ENCODE assay signal across 8 cellular contexts in genomic region chr10:100743626-100744135, GRCh38. TPM values are rescaled to one million over a fixed set of nuclear protein-coding genes. Genes with fewer than 3 reads are reported as not detected.
A peak's percentile ranks its signal among the peaks of the same experiment; 100 is the strongest.
DNase-seq lines count a peak whose midpoint lies in the region; ATAC-seq, FAIRE-seq and TF ChIP-seq lines count a peak whose summit lies in the region.

No MANE protein-coding gene starts in this region.

- TF ChIP-seq POLR2A in A549 (IDR thresholded peaks at IDR 0.05; ENCODE audit: low read length), result no peak

- H3K27me3 ChIP-seq in ectodermal cell (ENCODE audit: control insufficient read depth, insufficient read depth, low read length, poor library complexity, severe bottlenecking), result peaks cover 100% of the 10 kb centered on the region

- FAIRE-seq in A549 (lab: Jason Lieb, UNC) (no peak), urothelium cell line (lab: Jason Lieb, UNC) (peak; percentile 94)

- WGBS in A549 (ENCODE audit: missing lambda C conversion rate), result 7% methylated on average over 16 of the region's 16 CpGs
- WGBS in ectodermal cell, 2 experiments, result 1% methylated on average over 16 of the region's 16 CpGs

- H3K4me2 ChIP-seq in A549, result peak overlapping the region; percentile 98

- POLR2A ChIA-PET in A549 (lab: Yijun Ruan, JAX), result interaction anchor here (1.1 to 1.5 kb wide), 2 partner anchors 34 to 182 kb away, joined by 3 to 5 read pairs; no protein-coding TSS in a partner anchor

- DNase-seq in A549 (ENCODE audit: low read depth in 1 of 2, low spot score in 1 of 2) (peak; percentile 84 to 85), GDM1 (lab: John Stamatoyannopoulos, UW) (peak; percentile 66), NCI-H1048 (lab: John Stamatoyannopoulos, UW) (peak; percentile 36), midbrain (lab: John Stamatoyannopoulos, UW) (peak; percentile 30), urothelium cell line (ENCODE audit: low spot score) (peak; percentile 78)

- no peaks in the 10 kb centered on the region for H3K36me3 ChIP-seq in ectodermal cell (ENCODE audit: control insufficient read depth, insufficient read depth, low read length)

- peak; percentile 88 for TF ChIP-seq CTCF in A549 (IDR thresholded peaks at IDR 0.05)
- peak; percentile 16; the same call in 1 of the 2 replicates for TF ChIP-seq CTCF in WI38 (IDR thresholded peaks at IDR 0.05; ENCODE audit: low read depth, low read length)

- peak; percentile 90 to 93 for TF ChIP-seq RAD21 in A549 (conservative IDR thresholded peaks at IDR 0.05 in 1 of 2, IDR thresholded peaks at IDR 0.05 in 1 of 2)

- CTCF ChIA-PET in A549 (lab: Yijun Ruan, JAX), result interaction anchor here (0.5 to 10.8 kb wide), 95 partner anchors 7 to 1030 kb away, joined by 3 to 129 read pairs (median 5); partner anchors contain the start of gene HIF1AN

- no peak for TF ChIP-seq EP300 in A549 (IDR thresholded peaks at IDR 0.05)

- H3K9me3 ChIP-seq in A549, result no peaks in the 10 kb centered on the region
- H3K9me3 ChIP-seq in ectodermal cell (ENCODE audit: control insufficient read depth, low read length), result no peaks in the 10 kb centered on the region

- H3K4me1 ChIP-seq in A549 (peaks cover 29% of the 10 kb centered on the region), ectodermal cell (ENCODE audit: control insufficient read depth, insufficient read depth, low read length) (peaks cover 61% of the 10 kb centered on the region)

- ATAC-seq in A549 (peak; percentile 54 to 75), GM21447 (IDR thresholded peaks at IDR 0.05; ENCODE audit: unreplicated experiment) (no peak)

- peak overlapping the region; percentile 50 for H3K4me3 ChIP-seq in A549
- no peak overlapping the region for H3K4me3 ChIP-seq in WI38 (ENCODE audit: low read depth, low read length)
- peak overlapping the region; percentile 24 for H3K4me3 ChIP-seq in ectodermal cell (ENCODE audit: insufficient read depth, low read depth, low read length)

- H3K27ac ChIP-seq in A549 (peak overlapping the region in 1 of 2 experiments; percentile 8; a peak in 1 of 6 replicates), ectodermal cell (ENCODE audit: insufficient read depth, low read depth, low read length, poor library complexity, severe bottlenecking) (no peak overlapping the region)

TF ChIP-seq in A549, 52 proteins besides CTCF, POLR2A, EP300 and RAD21:
- TF ChIP-seq, protein P1, sequence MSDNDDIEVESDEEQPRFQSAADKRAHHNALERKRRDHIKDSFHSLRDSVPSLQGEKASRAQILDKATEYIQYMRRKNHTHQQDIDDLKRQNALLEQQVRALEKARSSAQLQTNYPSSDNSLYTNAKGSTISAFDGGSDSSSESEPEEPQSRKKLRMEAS (IDR thresholded peaks at IDR 0.05), result 0 out of 2 replicates have a peak, but pooled peaks have one; percentile 14
- peak; percentile 86 for TF ChIP-seq SMC3 (IDR thresholded peaks at IDR 0.05)
- no peak for TF ChIP-seq ESRRA (IDR thresholded peaks at IDR 0.05; ENCODE audit: borderline replicate concordance, low read length)
- no peak for TF ChIP-seq HOXB5 (CRISPR knock-in tag; IDR thresholded peaks at IDR 0.05)

RNA-seq across cellular contexts. Expression of gene PAX2, which starts 1.7 kb away (rescaled TPM):
- polyA plus RNA-seq in A549 (2011; rRNA removed) (0.05 and 0.06 TPM in 2 replicates), A549 (2017; fragmentation: RNase III; extraction: RNeasy Plus Mini Kit Qiagen cat#74134 plus additional on column Dnase treatment) (0.18 to 0.21 TPM (median 0.21 TPM) in 3 replicates)
- 0.04 and 0.05 TPM in 2 replicates for polyA plus RNA-seq in A549 (2012; cell fraction: cytosol; rRNA removed)
- 0.14 and 0.24 TPM in 2 replicates for polyA plus RNA-seq in A549 (2012; cell fraction: nucleus; rRNA removed)
- 0.10 TPM in 1 of 2 replicates, not detected in the other for polyA minus RNA-seq in A549 (2011; rRNA and poly(A)+ RNA removed)
- polyA plus RNA-seq in ectodermal cell (2013, experiment 1 of 4), result 6.7 TPM
- 6.2 TPM for polyA plus RNA-seq in ectodermal cell (2013, experiment 2 of 4)
- 4.1 TPM for polyA plus RNA-seq in ectodermal cell (2013, experiment 3 of 4)
- 2.4 TPM for polyA plus RNA-seq in ectodermal cell (2013, experiment 4 of 4)

Comparison
In these comparisons a context has a peak if more than half of its experiments do, and no peak if none do; other contexts are left out.
1. DNase-seq: peak in every context shown above with its lines; median percentile 84 in A549; 78 in urothelium cell line; 66 in GDM1; 36 in NCI-H1048; 30 in midbrain.